In the genomic region with DNA sequence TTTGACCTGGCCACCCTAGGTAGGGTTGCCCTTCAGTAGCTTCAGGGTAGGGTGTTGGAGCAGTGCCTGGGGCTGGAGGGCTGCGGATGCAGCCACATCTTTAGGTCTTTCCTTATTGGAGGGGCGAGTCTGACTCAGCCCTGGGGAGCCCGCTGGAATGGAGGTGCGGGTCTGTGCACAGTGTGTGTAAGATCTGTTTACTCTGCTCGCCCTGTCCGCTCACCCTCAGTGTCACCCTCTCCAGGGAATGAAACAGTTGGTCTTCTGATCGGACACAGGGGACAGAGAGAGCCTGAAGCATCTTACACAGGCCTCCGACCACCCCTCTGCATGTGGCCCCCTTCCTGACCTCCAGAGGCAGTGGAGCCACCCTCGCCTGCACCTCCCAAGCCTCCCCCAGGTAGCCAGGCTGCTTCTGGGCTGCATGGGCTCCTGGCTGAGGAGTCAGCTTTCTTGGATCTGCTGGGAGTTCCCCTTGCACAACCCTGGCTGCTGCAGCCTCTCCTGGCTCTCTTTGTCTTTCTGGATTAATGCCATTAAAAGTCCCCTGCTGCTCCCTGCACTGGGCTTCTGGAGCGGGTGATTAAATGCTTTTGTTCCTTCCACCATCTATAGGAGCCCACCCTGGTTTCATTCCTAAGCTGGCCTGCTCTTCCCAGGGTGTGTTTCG, we compare ENCODE assay signal across 14 cellular contexts.
DNase-seq lines count a peak whose midpoint lies in the region; ATAC-seq, FAIRE-seq and TF ChIP-seq lines count a peak whose summit lies in the region.
"Had no signal": no experiment of that assay in that cellular context is flagged by ENCODE, and none has a peak within 500 bp of the region (broad histone marks: within the 10 kb centered on the region; RNA-seq: fewer than 3 reads in every experiment).

No MANE protein-coding gene starts in this region.

- in situ Hi-C loops in brain microvascular endothelial cell (cut with HindIII; ENCODE audit: low pct_ligation_motif_present, low sequenced_read_pairs) = no loop called here

- no peak for TF ChIP-seq RAD21 in A549 (conservative IDR thresholded peaks at IDR 0.05 in 1 of 2, IDR thresholded peaks at IDR 0.05 in 1 of 2)

- POLR2A ChIA-PET in A549 (lab: Yijun Ruan, JAX) (no interaction called here), GM10248 (lab: Yijun Ruan, JAX) (no interaction called here)

- H3K4me3 ChIP-seq in A549 = no peak overlapping the region
- H3K4me3 ChIP-seq in brain microvascular endothelial cell (ENCODE audit: low read depth, low read length) = no peak overlapping the region
- H3K4me3 ChIP-seq in upper lobe of left lung = no peak overlapping the region
- H3K4me3 ChIP-seq: gastrocnemius medialis, tibial nerve had no signal

- CTCF ChIA-PET in A549 (lab: Yijun Ruan, JAX) (interaction anchor here (1.1 to 2.2 kb wide), 4 partner anchors 9 to 276 kb away, joined by 3 to 5 read pairs (median 4); no protein-coding TSS in a partner anchor), GM10248 (lab: Yijun Ruan, JAX) (no interaction called here)

- no peak overlapping the region for H3K18ac ChIP-seq in H9 (ENCODE audit: insufficient read length, low read depth, low read length)

- H3K23ac ChIP-seq in H9 (ENCODE audit: insufficient read length, low read depth, low read length) = no peak overlapping the region

- TF ChIP-seq EP300 in A549 (IDR thresholded peaks at IDR 0.05) (no peak), upper lobe of left lung (IDR thresholded peaks at IDR 0.05) (no peak)

- 73% methylated on average over 9 of the region's 11 CpGs for WGBS in A549 (ENCODE audit: missing lambda C conversion rate)
- no CpG with 5 or more reads among the region's 11 CpGs for WGBS in H9 (ENCODE audit: extremely low coverage, insufficient read length, low lambda C conversion rate)
- WGBS in upper lobe of left lung, 2 donors = 82 to 85% methylated on average over 11 of the region's 11 CpGs

- H3K27me3 Mint-ChIP-seq in H9 (ENCODE audit: low read depth) = peaks cover 17% of the 10 kb centered on the region

- H3K4ac ChIP-seq in H9 (ENCODE audit: low read depth, low read length) = no peak overlapping the region

- H3K4me1 Mint-ChIP-seq in H9 = peaks cover 30 to 56% of the 10 kb centered on the region in 2 experiments

- peaks cover 9% of the 10 kb centered on the region in 2 experiments for H3K9me3 Mint-ChIP-seq in H9

- peak overlapping the region; percentile 3 for H3K14ac ChIP-seq in H9 (ENCODE audit: insufficient read depth, low read length)

- FAIRE-seq in A549 (lab: Jason Lieb, UNC) = no peak

- no peak overlapping the region for H4K5ac ChIP-seq in H9 (ENCODE audit: insufficient read length, low read depth, low read length)

- H2AK5ac ChIP-seq in H9 (ENCODE audit: insufficient read length, low read length) = no peak overlapping the region

- peaks cover 3 to 8% (median 5%) of the 10 kb centered on the region in 3 experiments; a peak in 5 of 7 replicates for H3K36me3 Mint-ChIP-seq in H9 (ENCODE audit: insufficient read depth in 1 of 3, low read depth in 3 of 3)

- no peak overlapping the region for H2BK12ac ChIP-seq in H9 (ENCODE audit: insufficient read length, low read depth, low read length)

- H3T11ph ChIP-seq in H9 (ENCODE audit: low read length) = no peak overlapping the region

- H3K79me2 ChIP-seq in H9 (ENCODE audit: insufficient read depth, low read length) = no peaks in the 10 kb centered on the region

- H3K27me3 ChIP-seq in H9 (ENCODE audit: insufficient read depth, low read length) (no peaks in the 10 kb centered on the region), brain microvascular endothelial cell (replicated peaks) (no peaks in the 10 kb centered on the region), upper lobe of left lung (no peaks in the 10 kb centered on the region)
- H3K27me3 ChIP-seq: tibial nerve had no signal

- H3K79me1 ChIP-seq in H9 (ENCODE audit: insufficient read depth, low read depth, low read length, poor library complexity, severe bottlenecking) = no peaks in the 10 kb centered on the region

- no peak overlapping the region for H2BK120ac ChIP-seq in H9 (ENCODE audit: low read depth, low read length, poor library complexity, severe bottlenecking)

- ATAC-seq in A549 = peak; percentile 28 to 52; a peak in 5 of 6 replicates
- ATAC-seq in upper lobe of left lung (ENCODE audit: low FRiP score in 2 of 2) = no peak
- no peak for ATAC-seq in HG02884 (IDR thresholded peaks at IDR 0.05; ENCODE audit: unreplicated experiment)
- ATAC-seq: activated T-cell treated with anti-CD3 and anti-CD28 coated beads, Interleukin-2, amount 50 U/mL, for 4 hours; gastrocnemius medialis had no signal

- no peaks in the 10 kb centered on the region for H4K20me1 ChIP-seq in H9 (ENCODE audit: control insufficient read depth, insufficient read depth, insufficient read length)

- H3K27ac Mint-ChIP-seq in H9 = peak overlapping the region; percentile 40 to 92 (median 73); a peak in 2 of 7 replicates

- H3K9me3 ChIP-seq in A549 = 0 out of 3 replicates have a peak, but pooled peaks cover 4% of the 10 kb centered on the region
- H3K9me3 ChIP-seq in H9 (ENCODE audit: control insufficient read depth, low read depth, low read length) = no peaks in the 10 kb centered on the region
- H3K9me3 ChIP-seq in upper lobe of left lung = no peaks in the 10 kb centered on the region
- H3K9me3 ChIP-seq: gastrocnemius medialis had no signal

- TF ChIP-seq CTCF in A549 (IDR thresholded peaks at IDR 0.05) = no peak
- TF ChIP-seq CTCF in H9 (conservative IDR thresholded peaks at IDR 0.05) = 0 out of 3 replicates have a peak, but pooled peaks have one; percentile 28
- no peak for TF ChIP-seq CTCF in brain microvascular endothelial cell (IDR thresholded peaks at IDR 0.05; ENCODE audit: low read depth, low read length, missing control alignments)
- TF ChIP-seq CTCF in GM10248 (IDR thresholded peaks at IDR 0.05; ENCODE audit: control extremely low read depth, extremely low read depth, low read depth, missing control alignments) = no peak
- no peak for TF ChIP-seq CTCF in upper lobe of left lung (IDR thresholded peaks at IDR 0.05)

- DNase-seq in A549 (ENCODE audit: low read depth in 1 of 2, low spot score in 1 of 2) (no peak), H9 (peak; percentile 55), astrocyte of the hippocampus (ENCODE audit: low read depth, low spot score) (peak; percentile 66), iPS-NIHi11 (ENCODE audit: low spot score) (peak; percentile 75), brain microvascular endothelial cell (no peak), GM10248 (ENCODE audit: extremely low spot score) (no peak), upper lobe of left lung (no peak)
- DNase-seq: activated CD4-positive, alpha-beta T cell treated with anti-CD3 and anti-CD28 coated beads for 48 hours; activated T-cell treated with anti-CD3 and anti-CD28 coated beads, Interleukin-2, amount 50 U/mL, for 4 hours; dermis blood vessel endothelial cell; gastrocnemius medialis; NCI-H510A treated with DMSO at 0.1 percent for 48 hours had no signal

- H3K56ac ChIP-seq in H9 (ENCODE audit: insufficient read length, low read depth, low read length) = no peak overlapping the region

- TF ChIP-seq POLR2A in A549 (IDR thresholded peaks at IDR 0.05; ENCODE audit: low read length) = no peak
- no peak for TF ChIP-seq POLR2A in upper lobe of left lung (IDR thresholded peaks at IDR 0.05)

- H3K27ac ChIP-seq in A549 (peak overlapping the region in 1 of 2 experiments; percentile 45; a peak in 3 of 6 replicates), H9 (ENCODE audit: insufficient read length, low read depth, low read length) (no peak overlapping the region), brain microvascular endothelial cell (no peak overlapping the region), upper lobe of left lung (no peak overlapping the region)
- H3K27ac ChIP-seq: gastrocnemius medialis, tibial nerve had no signal

- H3K4me3 Mint-ChIP-seq in H9 = peak overlapping the region in 1 of 2 experiments; percentile 50; a peak in 2 of 5 replicates
- H3K4me3 Mint-ChIP-seq: activated T-cell treated with anti-CD3 and anti-CD28 coated beads, Interleukin-2, amount 50 U/mL, for 4 hours had no signal

- peaks cover 16% of the 10 kb centered on the region for H3K4me1 ChIP-seq in A549
- H3K4me1 ChIP-seq in H9 (ENCODE audit: insufficient read depth, low read length) = no peaks in the 10 kb centered on the region; the same call in 1 of the 2 replicates
- no peaks in the 10 kb centered on the region for H3K4me1 ChIP-seq in upper lobe of left lung
- H3K4me1 ChIP-seq: gastrocnemius medialis had no signal

- no peak overlapping the region for H4K91ac ChIP-seq in H9 (ENCODE audit: insufficient read length, low read depth, low read length)

- H3K4me2 ChIP-seq in A549 (peak overlapping the region; percentile 27; the same call in 1 of the 3 replicates), H9 (ENCODE audit: insufficient read depth, insufficient read length, low read length) (no peak overlapping the region)

- no peak overlapping the region for H3K9ac ChIP-seq in H9 (ENCODE audit: extremely low read depth, insufficient read length, low read length)

- H2BK5ac ChIP-seq in H9 (ENCODE audit: insufficient read length, low read length) = no peak overlapping the region

- H3K36me3 ChIP-seq in brain microvascular endothelial cell (replicated peaks) (no peaks in the 10 kb centered on the region), upper lobe of left lung (no peaks in the 10 kb centered on the region)
- H3K36me3 ChIP-seq: gastrocnemius medialis, tibial nerve had no signal

- no peak overlapping the region for H4K8ac ChIP-seq in H9 (replicated peaks; ENCODE audit: insufficient read length, low read depth, low read length)

- H2AFZ ChIP-seq in H9 (ENCODE audit: low read length) = no peak overlapping the region

- no peak overlapping the region for H2BK20ac ChIP-seq in H9 (ENCODE audit: low read depth, low read length, poor library complexity, severe bottlenecking)

- H3K23me2 ChIP-seq in H9 (ENCODE audit: insufficient read length, low read depth, low read length, poor library complexity, severe bottlenecking) = no peaks in the 10 kb centered on the region

- no peak overlapping the region for H2BK15ac ChIP-seq in H9 (ENCODE audit: low read depth, low read length)

TF ChIP-seq in A549, 52 proteins besides CTCF, POLR2A, EP300 and RAD21 (continues in another document):
- TF ChIP-seq RARB (CRISPR knock-in tag; IDR thresholded peaks at IDR 0.05) = no peak
- no peak for TF ChIP-seq ZFP36 (IDR thresholded peaks at IDR 0.05; ENCODE audit: borderline replicate concordance, partially characterized antibody)
- no peak for TF ChIP-seq SREBF2 (IDR thresholded peaks at IDR 0.05)
- TF ChIP-seq NFE2L2 (conservative IDR thresholded peaks at IDR 0.05; ENCODE audit: low read length) = no peak
- no peak for TF ChIP-seq CEBPB (IDR thresholded peaks at IDR 0.05)
- TF ChIP-seq EHMT2 (IDR thresholded peaks at IDR 0.05; ENCODE audit: low read depth) = no peak

Comparison
In these comparisons a context has a peak if more than half of its experiments do, and no peak if none do; other contexts are left out.
1. ATAC-seq: peak in A549 (2 of 2); none in upper lobe of left lung (0 of 2) and HG02884 (single experiment).
2. DNase-seq: peak in H9 (single experiment), astrocyte of the hippocampus (single experiment) and iPS-NIHi11 (single experiment); none in A549 (0 of 2), brain microvascular endothelial cell (single experiment), GM10248 (single experiment) and upper lobe of left lung (0 of 2).